1 cellular context compared by ENCODE assay signal in the genomic region with DNA sequence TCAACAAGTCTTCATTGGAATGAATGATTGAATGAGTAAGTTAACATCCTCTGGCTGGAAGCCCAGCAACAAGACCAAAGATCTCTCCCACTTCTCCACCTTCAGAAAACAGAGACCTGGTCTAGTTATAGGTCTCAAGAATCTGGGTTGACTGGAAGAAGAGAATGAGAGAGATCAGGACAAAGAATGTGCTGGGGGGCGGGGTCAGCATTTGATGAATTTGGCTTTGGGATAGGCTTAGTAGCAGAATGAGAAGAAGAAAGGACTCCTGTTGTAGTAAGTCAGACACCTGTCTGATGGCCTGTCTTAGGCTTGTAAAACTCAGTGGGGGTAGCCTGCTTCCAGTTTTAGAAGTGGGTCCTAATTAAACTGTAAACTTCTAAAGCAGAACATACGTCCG.
TF ChIP-seq lines count a peak whose summit lies in the region.

No MANE protein-coding gene starts in this region.

TF ChIP-seq in GM23338, 12 proteins besides CTCF, POLR2A, EP300 and RAD21 (continued from another document):
- TF ChIP-seq, protein P1, sequence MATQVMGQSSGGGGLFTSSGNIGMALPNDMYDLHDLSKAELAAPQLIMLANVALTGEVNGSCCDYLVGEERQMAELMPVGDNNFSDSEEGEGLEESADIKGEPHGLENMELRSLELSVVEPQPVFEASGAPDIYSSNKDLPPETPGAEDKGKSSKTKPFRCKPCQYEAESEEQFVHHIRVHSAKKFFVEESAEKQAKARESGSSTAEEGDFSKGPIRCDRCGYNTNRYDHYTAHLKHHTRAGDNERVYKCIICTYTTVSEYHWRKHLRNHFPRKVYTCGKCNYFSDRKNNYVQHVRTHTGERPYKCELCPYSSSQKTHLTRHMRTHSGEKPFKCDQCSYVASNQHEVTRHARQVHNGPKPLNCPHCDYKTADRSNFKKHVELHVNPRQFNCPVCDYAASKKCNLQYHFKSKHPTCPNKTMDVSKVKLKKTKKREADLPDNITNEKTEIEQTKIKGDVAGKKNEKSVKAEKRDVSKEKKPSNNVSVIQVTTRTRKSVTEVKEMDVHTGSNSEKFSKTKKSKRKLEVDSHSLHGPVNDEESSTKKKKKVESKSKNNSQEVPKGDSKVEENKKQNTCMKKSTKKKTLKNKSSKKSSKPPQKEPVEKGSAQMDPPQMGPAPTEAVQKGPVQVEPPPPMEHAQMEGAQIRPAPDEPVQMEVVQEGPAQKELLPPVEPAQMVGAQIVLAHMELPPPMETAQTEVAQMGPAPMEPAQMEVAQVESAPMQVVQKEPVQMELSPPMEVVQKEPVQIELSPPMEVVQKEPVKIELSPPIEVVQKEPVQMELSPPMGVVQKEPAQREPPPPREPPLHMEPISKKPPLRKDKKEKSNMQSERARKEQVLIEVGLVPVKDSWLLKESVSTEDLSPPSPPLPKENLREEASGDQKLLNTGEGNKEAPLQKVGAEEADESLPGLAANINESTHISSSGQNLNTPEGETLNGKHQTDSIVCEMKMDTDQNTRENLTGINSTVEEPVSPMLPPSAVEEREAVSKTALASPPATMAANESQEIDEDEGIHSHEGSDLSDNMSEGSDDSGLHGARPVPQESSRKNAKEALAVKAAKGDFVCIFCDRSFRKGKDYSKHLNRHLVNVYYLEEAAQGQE (IDR thresholded peaks at IDR 0.05; ENCODE audit: unreplicated experiment): no peak
- no peak for TF ChIP-seq CREB1 (CRISPR knock-in tag; IDR thresholded peaks at IDR 0.05; ENCODE audit: low read depth)
- no peak for TF ChIP-seq JUNB (IDR thresholded peaks at IDR 0.05; ENCODE audit: unreplicated experiment)
- TF ChIP-seq ETS1 (IDR thresholded peaks at IDR 0.05): no peak
- TF ChIP-seq ZNF114 (CRISPR knock-in tag; IDR thresholded peaks at IDR 0.05): no peak
- TF ChIP-seq EZH2 (IDR thresholded peaks at IDR 0.05; ENCODE audit: low read depth, unreplicated experiment): no peak
- no peak for TF ChIP-seq NANOG (IDR thresholded peaks at IDR 0.05; ENCODE audit: borderline replicate concordance)
